18 cellular contexts compared by ENCODE assay signal in genomic region chr22:33803883-33804282, GRCh38.
"Had no signal": no experiment of that assay in that cellular context is flagged by ENCODE, and none has a peak within 500 bp of the region (broad histone marks: within the 10 kb centered on the region; RNA-seq: fewer than 3 reads in every experiment).

No MANE protein-coding gene starts in this region.

- H3K27me3 Mint-ChIP-seq: activated CD8-positive, alpha-beta memory T cell treated with anti-CD3 and anti-CD28 coated beads, Interleukin-2, amount 10 ng/mL, durations not matched to agents 7 days and 5 days; activated naive CD8-positive, alpha-beta T cell treated with anti-CD3 and anti-CD28 coated beads, Interleukin-2, amount 10 ng/mL, durations not matched to agents 7 days and 5 days; stimulated activated memory B cell treated with anti-CD40 and anti-IgM and Interleukin-4, amounts not matched to agents 10 μg/mL and 1 μg/mL and 100 μg/mL, for 72 hours had no signal

- DNase-seq: activated CD4-positive, alpha-beta T cell treated with anti-CD3 and anti-CD28 coated beads for 1 hour; activated CD4-positive, alpha-beta T cell treated with anti-CD3 and anti-CD28 coated beads, Interleukin-2, amount 50 U/mL, for 48 hours; activated CD8-positive, alpha-beta memory T cell treated with anti-CD3 and anti-CD28 coated beads, Interleukin-2, amount 10 ng/mL, durations not matched to agents 7 days and 5 days; activated effector memory CD4-positive, alpha-beta T cell treated with anti-CD3 and anti-CD28 coated beads, Interleukin-2, amount 50 U/mL, for 16 hours; activated naive CD8-positive, alpha-beta T cell treated with anti-CD3 and anti-CD28 coated beads, Interleukin-2, amount 10 ng/mL, durations not matched to agents 7 days and 5 days; activated T-cell treated with anti-CD3 and anti-CD28 coated beads, Interleukin-2, amount 50 U/mL, for 4 hours; effector CD8-positive, alpha-beta T cell; lower lobe of right lung; midbrain; nephron progenitor cell; upper lobe of right lung had no signal

- H3K36me3 ChIP-seq: ascending aorta, cardiac muscle cell, lower lobe of right lung, suprapubic skin, upper lobe of right lung had no signal

- H3K4me3 ChIP-seq: ascending aorta, cardiac muscle cell, coronary artery, lower lobe of right lung, SJSA1, skin epidermis, suprapubic skin, upper lobe of right lung had no signal

- H3K4me1 ChIP-seq: ascending aorta, lower lobe of right lung had no signal

- H3K9me3 ChIP-seq: ascending aorta, lower lobe of right lung, suprapubic skin, upper lobe of right lung had no signal

- H3K4me3 Mint-ChIP-seq: activated CD8-positive, alpha-beta memory T cell treated with anti-CD3 and anti-CD28 coated beads, Interleukin-2, amount 10 ng/mL, durations not matched to agents 7 days and 5 days; activated naive CD8-positive, alpha-beta T cell treated with anti-CD3 and anti-CD28 coated beads, Interleukin-2, amount 10 ng/mL, durations not matched to agents 7 days and 5 days; activated T-cell treated with anti-CD3 and anti-CD28 coated beads, Interleukin-2, amount 50 U/mL, for 4 hours; nephron progenitor cell; stimulated activated memory B cell treated with anti-CD40 and anti-IgM and Interleukin-4, amounts not matched to agents 10 μg/mL and 1 μg/mL and 100 μg/mL, for 72 hours had no signal

- H3K27me3 ChIP-seq: ascending aorta, cardiac muscle cell, SJSA1, suprapubic skin, upper lobe of right lung had no signal

- H3K36me3 Mint-ChIP-seq: activated CD8-positive, alpha-beta memory T cell treated with anti-CD3 and anti-CD28 coated beads, Interleukin-2, amount 10 ng/mL, durations not matched to agents 7 days and 5 days; activated naive CD8-positive, alpha-beta T cell treated with anti-CD3 and anti-CD28 coated beads, Interleukin-2, amount 10 ng/mL, durations not matched to agents 7 days and 5 days had no signal

- H3K4me1 Mint-ChIP-seq: activated CD8-positive, alpha-beta memory T cell treated with anti-CD3 and anti-CD28 coated beads, Interleukin-2, amount 10 ng/mL, durations not matched to agents 7 days and 5 days; activated naive CD8-positive, alpha-beta T cell treated with anti-CD3 and anti-CD28 coated beads, Interleukin-2, amount 10 ng/mL, durations not matched to agents 7 days and 5 days had no signal

- H3K27ac Mint-ChIP-seq: activated CD8-positive, alpha-beta memory T cell treated with anti-CD3 and anti-CD28 coated beads, Interleukin-2, amount 10 ng/mL, durations not matched to agents 7 days and 5 days; activated naive CD8-positive, alpha-beta T cell treated with anti-CD3 and anti-CD28 coated beads, Interleukin-2, amount 10 ng/mL, durations not matched to agents 7 days and 5 days; nephron progenitor cell; stimulated activated memory B cell treated with anti-CD40 and anti-IgM and Interleukin-4, amounts not matched to agents 10 μg/mL and 1 μg/mL and 100 μg/mL, for 72 hours had no signal

- H3K27ac ChIP-seq: ascending aorta, cardiac muscle cell, coronary artery, lower lobe of right lung, SJSA1, suprapubic skin, upper lobe of right lung had no signal
